ENCODE assay signal across 26 cellular contexts in genomic region chr2:149538138-149538833, GRCh38. TPM values are rescaled to one million over a fixed set of nuclear protein-coding genes. Genes with fewer than 3 reads are reported as not detected.
DNase-seq lines count a peak whose midpoint lies in the region; ATAC-seq and TF ChIP-seq lines count a peak whose summit lies in the region.
"Had no signal": no experiment of that assay in that cellular context is flagged by ENCODE, and none has a peak within 500 bp of the region (broad histone marks: within the 10 kb centered on the region; RNA-seq: fewer than 3 reads in every experiment).

No MANE protein-coding gene starts in this region.

- no peaks in the 10 kb centered on the region for H3K79me2 ChIP-seq in PC-3 (ENCODE audit: low read length)
- H3K79me2 ChIP-seq in hepatocyte = no peaks in the 10 kb centered on the region

- no peaks in the 10 kb centered on the region for H3K4me1 Mint-ChIP-seq in stimulated activated memory B cell treated with anti-CD40 and anti-IgM and Interleukin-4, amounts not matched to agents 10 μg/mL and 1 μg/mL and 100 μg/mL, for 72 hours
- peaks cover 7% of the 10 kb centered on the region for H3K4me1 Mint-ChIP-seq in endothelial cell (ENCODE audit: unreplicated experiment)

- no peak for TF ChIP-seq CTCF in HEK293 (tag by site-specific recombination; IDR thresholded peaks at IDR 0.05)
- no peak for TF ChIP-seq CTCF in PC-3 (conservative IDR thresholded peaks at IDR 0.05; ENCODE audit: low read depth, low read length)
- no peak for TF ChIP-seq CTCF in endothelial cell (IDR thresholded peaks at IDR 0.05; ENCODE audit: unreplicated experiment)
- TF ChIP-seq CTCF in hepatocyte (IDR thresholded peaks at IDR 0.05; ENCODE audit: poor library complexity) = no peak

- no peak overlapping the region for H3K27ac ChIP-seq in HEK293 (ENCODE audit: extremely low read depth, low read depth, low read length)
- no peak overlapping the region for H3K27ac ChIP-seq in PC-3 (ENCODE audit: low read length)
- no peak overlapping the region for H3K27ac ChIP-seq in hepatocyte
- H3K27ac ChIP-seq: neutrophil, tibial artery, VCaP had no signal

- no peak overlapping the region for H3K9ac ChIP-seq in PC-3 (ENCODE audit: low read length)

- no peak overlapping the region for H3K27ac Mint-ChIP-seq in stimulated activated memory B cell treated with anti-CD40 and anti-IgM and Interleukin-4, amounts not matched to agents 10 μg/mL and 1 μg/mL and 100 μg/mL, for 72 hours
- no peak overlapping the region for H3K27ac Mint-ChIP-seq in endothelial cell (ENCODE audit: unreplicated experiment)
- H3K27ac Mint-ChIP-seq: activated CD4-positive, alpha-beta memory T cell treated with anti-CD3 and anti-CD28 coated beads for 36 hours; activated naive CD4-positive, alpha-beta T cell treated with anti-CD3 and anti-CD28 coated beads, Interleukin-2, amount 50 U/mL, for 72 hours; brain; CD4-positive, alpha-beta T cell had no signal

- H4K20me1 ChIP-seq in PC-3 (ENCODE audit: low read length) (no peaks in the 10 kb centered on the region), hepatocyte (ENCODE audit: insufficient read depth, poor library complexity, severe bottlenecking) (no peaks in the 10 kb centered on the region)

- peak; percentile 50; the same call in 1 of the 2 replicates for ATAC-seq in PC-3
- no peak for ATAC-seq in stimulated activated memory B cell treated with anti-CD40 and anti-IgM and Interleukin-4, amounts not matched to agents 10 μg/mL and 1 μg/mL and 100 μg/mL, for 72 hours
- ATAC-seq: left lobe of liver had no signal

- no peaks in the 10 kb centered on the region for H3K36me3 Mint-ChIP-seq in stimulated activated memory B cell treated with anti-CD40 and anti-IgM and Interleukin-4, amounts not matched to agents 10 μg/mL and 1 μg/mL and 100 μg/mL, for 72 hours
- H3K36me3 Mint-ChIP-seq in endothelial cell (ENCODE audit: low read depth, unreplicated experiment) = no peaks in the 10 kb centered on the region
- H3K36me3 Mint-ChIP-seq: activated CD4-positive, alpha-beta memory T cell treated with anti-CD3 and anti-CD28 coated beads for 36 hours; activated naive CD4-positive, alpha-beta T cell treated with anti-CD3 and anti-CD28 coated beads, Interleukin-2, amount 50 U/mL, for 72 hours; brain had no signal

- no peaks in the 10 kb centered on the region for H3K9me3 ChIP-seq in HEK293 (ENCODE audit: control insufficient read depth, insufficient read depth, low read depth, low read length)
- no peaks in the 10 kb centered on the region for H3K9me3 ChIP-seq in PC-3 (ENCODE audit: low read length)
- H3K9me3 ChIP-seq in hepatocyte (ENCODE audit: low read depth) = no peaks in the 10 kb centered on the region
- H3K9me3 ChIP-seq: neutrophil, tibial artery had no signal

- H3K36me3 ChIP-seq in HEK293 (ENCODE audit: control insufficient read depth in 2 of 2, insufficient read depth in 1 of 2, low read length in 2 of 2) (no peaks in the 10 kb centered on the region), PC-3 (ENCODE audit: low read depth, low read length) (no peaks in the 10 kb centered on the region), hepatocyte (replicated peaks; ENCODE audit: insufficient read depth, low read depth) (no peaks in the 10 kb centered on the region)
- H3K36me3 ChIP-seq: neutrophil, tibial artery had no signal

- H3K4me1 ChIP-seq in HEK293 (ENCODE audit: control insufficient read depth, insufficient read depth, low read length) = peaks cover 11% of the 10 kb centered on the region
- peaks cover 4% of the 10 kb centered on the region; the same call in 1 of the 2 replicates for H3K4me1 ChIP-seq in PC-3 (ENCODE audit: insufficient read depth, low read length)
- H3K4me1 ChIP-seq in hepatocyte (ENCODE audit: insufficient read depth) = no peaks in the 10 kb centered on the region
- H3K4me1 ChIP-seq: tibial artery had no signal

- no TSS peak for BruUV-seq in PC-3 (replicated peaks; lab: Mats Ljungman, UMichigan)

- DNase-seq in A172 (ENCODE audit: low spot score) = peak; percentile 71
- peak; percentile 64 for DNase-seq in PC-3
- DNase-seq in iPS-NIHi11 (ENCODE audit: low spot score) = peak; percentile 31
- no peak for DNase-seq in endothelial cell (ENCODE audit: low spot score)
- DNase-seq in hepatocyte (ENCODE audit: low spot score) = no peak
- DNase-seq in glomerular visceral epithelial cell (ENCODE audit: extremely low spot score) = no peak
- DNase-seq: activated CD4-positive, alpha-beta memory T cell treated with anti-CD3 and anti-CD28 coated beads for 36 hours; activated T-cell treated with anti-CD3 and anti-CD28 coated beads, Interleukin-2, amount 50 U/mL, for 48 hours; CD4-positive, alpha-beta T cell; cortex of kidney; DND-41; foreskin melanocyte; NCI-H1092 treated with DMSO at 0.1 percent for 48 hours; NCI-H345; retina; SHP77; stimulated activated naive CD4-positive, alpha-beta T cell; T-helper 1 cell; tibial artery had no signal

- H3K4me2 ChIP-seq in PC-3 (ENCODE audit: low read length) = no peak overlapping the region
- no peak overlapping the region for H3K4me2 ChIP-seq in hepatocyte

- intact Hi-C loops in PC-3 (cut with micrococcal nuclease) = no loop called here

- H3F3A ChIP-seq in PC-3 (ENCODE audit: low read length, unreplicated experiment) = no peaks in the 10 kb centered on the region

- no peaks in the 10 kb centered on the region for H3K27me3 ChIP-seq in PC-3 (ENCODE audit: low read length)
- no peaks in the 10 kb centered on the region for H3K27me3 ChIP-seq in hepatocyte
- H3K27me3 ChIP-seq: neutrophil, tibial artery had no signal

- H3K9me2 ChIP-seq in PC-3 (replicated peaks; ENCODE audit: low read length) (0 out of 2 replicates have a peak, but pooled peaks cover 4% of the 10 kb centered on the region), hepatocyte (replicated peaks; ENCODE audit: insufficient read depth) (no peaks in the 10 kb centered on the region)

- POLR2A ChIA-PET in HEK293 (lab: Yijun Ruan, JAX) = no interaction called here
- POLR2A ChIA-PET in PC-3 (lab: Charles Lee; ENCODE audit: unreplicated experiment) = no interaction called here

- CTCF ChIA-PET in HEK293 (lab: Yijun Ruan, JAX) = interaction anchor here (2.1 kb wide), 1 partner anchor 520 kb away, joined by 4 read pairs; no protein-coding TSS in a partner anchor
- CTCF ChIA-PET in PC-3 (lab: Charles Lee) = no interaction called here

- no peaks in the 10 kb centered on the region for H3K27me3 Mint-ChIP-seq in stimulated activated memory B cell treated with anti-CD40 and anti-IgM and Interleukin-4, amounts not matched to agents 10 μg/mL and 1 μg/mL and 100 μg/mL, for 72 hours
- H3K27me3 Mint-ChIP-seq in endothelial cell (ENCODE audit: unreplicated experiment) = peaks cover 2% of the 10 kb centered on the region
- H3K27me3 Mint-ChIP-seq: activated CD4-positive, alpha-beta memory T cell treated with anti-CD3 and anti-CD28 coated beads for 36 hours; CD4-positive, alpha-beta T cell had no signal

- H3K4me3 ChIP-seq in HEK293 (ENCODE audit: low read depth, low read length) (no peak overlapping the region), PC-3 (ENCODE audit: low read length) (no peak overlapping the region), hepatocyte (no peak overlapping the region)
- H3K4me3 ChIP-seq: tibial artery had no signal

- no peak overlapping the region for H3K4me3 Mint-ChIP-seq in stimulated activated memory B cell treated with anti-CD40 and anti-IgM and Interleukin-4, amounts not matched to agents 10 μg/mL and 1 μg/mL and 100 μg/mL, for 72 hours
- H3K4me3 Mint-ChIP-seq in endothelial cell (ENCODE audit: unreplicated experiment) = no peak overlapping the region
- H3K4me3 Mint-ChIP-seq: activated CD4-positive, alpha-beta memory T cell treated with anti-CD3 and anti-CD28 coated beads for 36 hours; brain; CD4-positive, alpha-beta T cell had no signal

- H2AFZ ChIP-seq in PC-3 (ENCODE audit: low read length) (no peak overlapping the region), hepatocyte (no peak overlapping the region)

- 87% methylated on average over 8 of the region's 8 CpGs for WGBS in hepatocyte (ENCODE audit: low lambda C conversion rate, missing lambda C conversion rate)

- H3K9me3 Mint-ChIP-seq in stimulated activated memory B cell treated with anti-CD40 and anti-IgM and Interleukin-4, amounts not matched to agents 10 μg/mL and 1 μg/mL and 100 μg/mL, for 72 hours = no peaks in the 10 kb centered on the region
- no peaks in the 10 kb centered on the region for H3K9me3 Mint-ChIP-seq in endothelial cell (ENCODE audit: unreplicated experiment)
- H3K9me3 Mint-ChIP-seq: activated CD4-positive, alpha-beta memory T cell treated with anti-CD3 and anti-CD28 coated beads for 36 hours; brain; CD4-positive, alpha-beta T cell had no signal

TF ChIP-seq in HEK293, 187 proteins besides CTCF, POLR2A, EP300 and RAD21 (continues in another document):
- no peak for TF ChIP-seq ZNF248 (tag by site-specific recombination; IDR thresholded peaks at IDR 0.05)
- no peak for TF ChIP-seq ZFP3 (tag by site-specific recombination; IDR thresholded peaks at IDR 0.05; ENCODE audit: low read depth)
- peak; percentile 67 for TF ChIP-seq KLF8 (tag by site-specific recombination; IDR thresholded peaks at IDR 0.05)
- no peak for TF ChIP-seq SP3 (tag by site-specific recombination; IDR thresholded peaks at IDR 0.05)
- TF ChIP-seq BCL11A (tag by site-specific recombination; IDR thresholded peaks at IDR 0.05; ENCODE audit: low read depth) = peak; percentile 16; the same call in 1 of the 2 replicates
- TF ChIP-seq ZNF626 (tag by site-specific recombination; IDR thresholded peaks at IDR 0.05) = no peak
- TF ChIP-seq SP7 (tag by site-specific recombination; IDR thresholded peaks at IDR 0.05) = peak; percentile 88
- TF ChIP-seq, protein P1, sequence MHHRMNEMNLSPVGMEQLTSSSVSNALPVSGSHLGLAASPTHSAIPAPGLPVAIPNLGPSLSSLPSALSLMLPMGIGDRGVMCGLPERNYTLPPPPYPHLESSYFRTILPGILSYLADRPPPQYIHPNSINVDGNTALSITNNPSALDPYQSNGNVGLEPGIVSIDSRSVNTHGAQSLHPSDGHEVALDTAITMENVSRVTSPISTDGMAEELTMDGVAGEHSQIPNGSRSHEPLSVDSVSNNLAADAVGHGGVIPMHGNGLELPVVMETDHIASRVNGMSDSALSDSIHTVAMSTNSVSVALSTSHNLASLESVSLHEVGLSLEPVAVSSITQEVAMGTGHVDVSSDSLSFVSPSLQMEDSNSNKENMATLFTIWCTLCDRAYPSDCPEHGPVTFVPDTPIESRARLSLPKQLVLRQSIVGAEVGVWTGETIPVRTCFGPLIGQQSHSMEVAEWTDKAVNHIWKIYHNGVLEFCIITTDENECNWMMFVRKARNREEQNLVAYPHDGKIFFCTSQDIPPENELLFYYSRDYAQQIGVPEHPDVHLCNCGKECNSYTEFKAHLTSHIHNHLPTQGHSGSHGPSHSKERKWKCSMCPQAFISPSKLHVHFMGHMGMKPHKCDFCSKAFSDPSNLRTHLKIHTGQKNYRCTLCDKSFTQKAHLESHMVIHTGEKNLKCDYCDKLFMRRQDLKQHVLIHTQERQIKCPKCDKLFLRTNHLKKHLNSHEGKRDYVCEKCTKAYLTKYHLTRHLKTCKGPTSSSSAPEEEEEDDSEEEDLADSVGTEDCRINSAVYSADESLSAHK (tag by site-specific recombination; IDR thresholded peaks at IDR 0.05) = no peak

RNA-seq across cellular contexts. Expression of gene MMADHC, which starts 49.3 kb away (rescaled TPM):
- 425 and 434 TPM in 2 replicates for total RNA-seq in A172 (2014; rRNA removed; shearing (Covaris generic))
- total RNA-seq in PC-3 (2014; rRNA removed) (99.1 and 130 TPM in 2 replicates), endothelial cell (ENCODE audit: unreplicated experiment) (86.0 TPM), hepatocyte (156 and 158 TPM in 2 replicates)
- polyA plus RNA-seq in hepatocyte = 134 and 138 TPM in 2 replicates

Comparison
In these comparisons a context has a peak if more than half of its experiments do, and no peak if none do; other contexts are left out.
1. DNase-seq: peak in A172 (single experiment), PC-3 (single experiment) and iPS-NIHi11 (single experiment); none in endothelial cell (single experiment), hepatocyte (single experiment) and glomerular visceral epithelial cell (single experiment).